17 cellular contexts compared by ENCODE assay signal in the genomic region with DNA sequence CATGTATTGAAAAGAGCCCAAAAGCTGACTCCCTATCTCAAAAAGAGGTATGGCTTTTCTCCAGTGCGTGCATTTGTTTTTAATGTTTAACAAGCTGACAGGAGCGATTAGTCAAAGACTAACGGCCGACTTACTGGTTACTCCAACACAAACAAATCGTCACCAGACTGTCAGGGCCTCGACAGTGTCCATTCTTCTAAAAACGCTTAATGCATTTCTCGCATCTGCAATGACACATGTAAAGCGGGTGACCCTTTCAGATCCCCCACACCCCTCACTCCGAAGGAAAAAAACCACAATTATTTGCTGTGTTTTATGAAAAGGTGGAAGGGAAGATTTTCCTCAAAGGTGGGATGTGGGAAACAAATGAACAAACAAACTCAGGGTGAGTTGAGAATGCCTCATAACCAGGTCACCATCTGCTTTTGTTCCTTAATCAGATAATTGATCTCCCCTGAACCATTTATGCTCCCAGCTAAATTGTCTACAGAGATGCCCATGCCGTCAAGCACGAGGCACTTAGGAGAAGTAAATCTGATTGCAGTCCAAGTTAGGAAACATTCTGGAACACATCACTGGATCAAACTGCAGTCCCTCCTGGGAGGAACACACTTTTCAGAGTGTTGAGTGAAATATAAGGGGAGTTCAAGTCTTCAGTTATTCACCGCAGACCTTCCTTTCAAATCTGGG.
DNase-seq lines count a peak whose midpoint lies in the region; ATAC-seq, FAIRE-seq and TF ChIP-seq lines count a peak whose summit lies in the region.
"Had no signal": no experiment of that assay in that cellular context is flagged by ENCODE, and none has a peak within 500 bp of the region (broad histone marks: within the 10 kb centered on the region; RNA-seq: fewer than 3 reads in every experiment).

No MANE protein-coding gene starts in this region.

- H3K4me3 ChIP-seq in HFF-Myc (replicated peaks; ENCODE audit: low read depth, low read length) (no peak overlapping the region), PC-3 (ENCODE audit: low read length) (no peak overlapping the region), epithelial cell of proximal tubule (ENCODE audit: low read depth, low read length) (no peak overlapping the region), pancreas (no peak overlapping the region), kidney (ENCODE audit: low read length in 2 of 2) (no peak overlapping the region)
- H3K4me3 ChIP-seq: adrenal gland, ovary had no signal

- no peak overlapping the region for H3K27ac ChIP-seq in PC-3 (ENCODE audit: low read length)
- no peak overlapping the region for H3K27ac ChIP-seq in pancreas
- H3K27ac ChIP-seq in kidney (ENCODE audit: low read depth in 2 of 2, low read length in 2 of 2) = no peak overlapping the region
- H3K27ac ChIP-seq: adrenal gland, ovary had no signal

- TF ChIP-seq CTCF in HFF-Myc (IDR thresholded peaks at IDR 0.05; ENCODE audit: low read depth, low read length, missing control alignments) (no peak), PC-3 (conservative IDR thresholded peaks at IDR 0.05; ENCODE audit: low read depth, low read length) (no peak), epithelial cell of proximal tubule (conservative IDR thresholded peaks at IDR 0.05; ENCODE audit: low read depth, low read length) (no peak), pancreas (IDR thresholded peaks at IDR 0.05) (no peak), kidney (IDR thresholded peaks at IDR 0.05; ENCODE audit: borderline replicate concordance, extremely low read depth, insufficient read depth) (no peak)

- H3K9ac ChIP-seq in PC-3 (ENCODE audit: low read length) (no peak overlapping the region), kidney (ENCODE audit: low read length in 2 of 2) (no peak overlapping the region)

- no peak overlapping the region for H2AFZ ChIP-seq in PC-3 (ENCODE audit: low read length)

- no peak overlapping the region for H3K4me2 ChIP-seq in PC-3 (ENCODE audit: low read length)

- H3K9me3 ChIP-seq in PC-3 (ENCODE audit: low read length) (no peaks in the 10 kb centered on the region), pancreas (no peaks in the 10 kb centered on the region), kidney (ENCODE audit: control insufficient read depth in 1 of 2, low read length in 2 of 2) (no peaks in the 10 kb centered on the region)
- H3K9me3 ChIP-seq: adrenal gland, ovary had no signal

- H3F3A ChIP-seq in PC-3 (ENCODE audit: low read length, unreplicated experiment) = no peaks in the 10 kb centered on the region

- H3K9me2 ChIP-seq in PC-3 (replicated peaks; ENCODE audit: low read length) = no peaks in the 10 kb centered on the region

- CTCF ChIA-PET in PC-3 (lab: Charles Lee) = no interaction called here

- no peaks in the 10 kb centered on the region for H4K20me1 ChIP-seq in PC-3 (ENCODE audit: low read length)

- intact Hi-C loops in PC-3 (cut with micrococcal nuclease) = no loop called here
- intact Hi-C loops in pancreas (cut with DNase I) = loop anchor here in 1 of 3 donors (5.0 kb wide), 1 partner anchor 173 kb away; no protein-coding TSS in a partner anchor
- intact Hi-C loops in kidney (cut with DNase I) = no loop called here

- POLR2A ChIA-PET in PC-3 (lab: Charles Lee; ENCODE audit: unreplicated experiment) = no interaction called here

- WGBS in pancreas, 2 donors = 21% methylated on average over 13 of the region's 13 CpGs

- peaks cover 33% of the 10 kb centered on the region for H3K27me3 ChIP-seq in PC-3 (ENCODE audit: low read length)
- H3K27me3 ChIP-seq in pancreas = no peaks in the 10 kb centered on the region
- H3K27me3 ChIP-seq: adrenal gland, ovary had no signal

- no peaks in the 10 kb centered on the region for H3K79me2 ChIP-seq in PC-3 (ENCODE audit: low read length)

- no peaks in the 10 kb centered on the region for H3K36me3 ChIP-seq in PC-3 (ENCODE audit: low read depth, low read length)
- no peaks in the 10 kb centered on the region for H3K36me3 ChIP-seq in pancreas
- H3K36me3 ChIP-seq in kidney (ENCODE audit: control insufficient read depth in 1 of 2, insufficient read depth in 2 of 2, low read length in 2 of 2) = no peaks in the 10 kb centered on the region
- H3K36me3 ChIP-seq: adrenal gland, ovary had no signal

- peak; percentile 15 for DNase-seq in HFF-Myc (ENCODE audit: extremely low read depth, low read depth)
- DNase-seq in PC-3 = peak; percentile 12
- peak; percentile 9 for DNase-seq in epithelial cell of proximal tubule (ENCODE audit: low read depth)
- DNase-seq in pancreas = peak in 1 of 6 donors; percentile 17
- DNase-seq in kidney = no peak
- DNase-seq in KG1 (lab: John Stamatoyannopoulos, UW) = no peak
- no peak for DNase-seq in SKM-1 treated with dmso at 0.1 percent for 144 hours (lab: John Stamatoyannopoulos, UW; ENCODE audit: unreplicated experiment)
- DNase-seq: activated CD4-positive, alpha-beta T cell treated with anti-CD3 and anti-CD28 coated beads for 1 hour; adrenal gland; effector memory CD4-positive, alpha-beta T cell; hippocampal formation; left colon; ovary; Right ventricle myocardium superior; stimulated activated CD4-positive, alpha-beta T cell treated with anti-CD3 and anti-CD28 coated beads, Interleukin-4, amount 100 ng/mL, for 24 hours; stimulated activated CD8-positive, alpha-beta memory T cell treated with anti-CD3 and anti-CD28 coated beads, Interleukin-4, amount 100 ng/mL, for 48 hours had no signal

- no TSS peak for BruUV-seq in PC-3 (replicated peaks; lab: Mats Ljungman, UMichigan)

- no peak for ATAC-seq in PC-3
- peak; percentile 65 to 86 (median 82) for ATAC-seq in pancreas
- ATAC-seq in GM19397 (IDR thresholded peaks at IDR 0.05; ENCODE audit: unreplicated experiment) = no peak
- ATAC-seq: left colon had no signal

- no peak for FAIRE-seq in pancreas (lab: Jason Lieb, UNC)
- FAIRE-seq in kidney (lab: Jason Lieb, UNC) = no peak

- H3K4me1 ChIP-seq in PC-3 (ENCODE audit: insufficient read depth, low read length) (no peaks in the 10 kb centered on the region), pancreas (peaks cover 12 to 22% (median 18%) of the 10 kb centered on the region in 3 donors), kidney (ENCODE audit: control insufficient read depth in 1 of 2, insufficient read depth in 1 of 2, low read depth in 1 of 2, low read length in 2 of 2) (no peaks in the 10 kb centered on the region)
- H3K4me1 ChIP-seq: adrenal gland had no signal

Comparison
In these comparisons a context has a peak if more than half of its experiments do, and no peak if none do; other contexts are left out.
1. DNase-seq: peak in HFF-Myc (single experiment), PC-3 (single experiment) and epithelial cell of proximal tubule (single experiment); none in kidney (single experiment), KG1 (single experiment) and SKM-1 treated with dmso at 0.1 percent for 144 hours (single experiment).
2. ATAC-seq: peak in pancreas (4 of 4); none in PC-3 (single experiment) and GM19397 (single experiment).